ENCODE assay signal across 8 cellular contexts in genomic region chr1:92783550-92783949, GRCh38. TPM values are rescaled to one million over a fixed set of nuclear protein-coding genes. Genes with fewer than 3 reads are reported as not detected.
DNase-seq lines count a peak whose midpoint lies in the region; ATAC-seq and TF ChIP-seq lines count a peak whose summit lies in the region.
"Not testable (repeated sequence)": the region's sequence is repeated elsewhere in the genome, so short reads cannot be mapped to it uniquely, and the experiment has no call there.

No MANE protein-coding gene starts in this region.

- H3K27me3 Mint-ChIP-seq in H9 (ENCODE audit: low read depth) (peaks cover 25% of the 10 kb centered on the region), natural killer cell (ENCODE audit: low read depth in 2 of 2) (peaks cover 41 to 50% of the 10 kb centered on the region in 2 donors)
- H3K27me3 Mint-ChIP-seq in activated naive CD4-positive, alpha-beta T cell treated with anti-CD3 and anti-CD28 coated beads for 36 hours (ENCODE audit: low read depth), result peaks cover 35% of the 10 kb centered on the region

- CTCF ChIA-PET in AG04450 (lab: Charles Lee), result interaction anchor here (0.6 to 2.2 kb wide), 9 partner anchors 9 to 461 kb away, joined by 3 to 15 read pairs (median 4); partner anchors contain the start of gene RPL5
- CTCF ChIA-PET in activated naive CD4-positive, alpha-beta T cell treated with anti-CD3 and anti-CD28 coated beads for 36 hours (lab: Charles Lee), result interaction anchor here (0.7 to 0.9 kb wide), 2 partner anchors 34 to 39 kb away, joined by 3 read pairs; no protein-coding TSS in a partner anchor

- not testable (repeated sequence) for H3K18ac ChIP-seq in H9 (ENCODE audit: insufficient read length, low read depth, low read length)

- DNase-seq in AG04450 (ENCODE audit: low read depth, low spot score); H9; Peyer's patch; activated naive CD4-positive, alpha-beta T cell treated with anti-CD3 and anti-CD28 coated beads for 36 hours; natural killer cell; spleen: not testable (repeated sequence)
- DNase-seq in hepatocyte (ENCODE audit: low spot score), result peak; percentile 50

- H3K4me1 ChIP-seq in H9 (ENCODE audit: insufficient read depth, low read length); ectodermal cell (ENCODE audit: control insufficient read depth, insufficient read depth, low read length); hepatocyte (ENCODE audit: insufficient read depth): not testable (repeated sequence)
- peaks cover 0 to 15% (median 2%) of the 10 kb centered on the region in 4 donors for H3K4me1 ChIP-seq in Peyer's patch
- H3K4me1 ChIP-seq in spleen, result peaks cover 5 to 47% (median 35%) of the 10 kb centered on the region in 6 donors

- not testable (repeated sequence) for H3K9ac ChIP-seq in H9 (ENCODE audit: extremely low read depth, insufficient read length, low read length)

- TF ChIP-seq CTCF in AG04450 (IDR thresholded peaks at IDR 0.05; ENCODE audit: low read depth, low read length); hepatocyte (IDR thresholded peaks at IDR 0.05; ENCODE audit: poor library complexity); natural killer cell (IDR thresholded peaks at IDR 0.05): not testable (repeated sequence)
- peak; percentile 20; the same call in 1 of the 3 replicates for TF ChIP-seq CTCF in H9 (conservative IDR thresholded peaks at IDR 0.05)
- peak in 4 of 6 experiments; percentile 9 to 20 (median 12) for TF ChIP-seq CTCF in Peyer's patch (IDR thresholded peaks at IDR 0.05)
- TF ChIP-seq CTCF in spleen (IDR thresholded peaks at IDR 0.05 in 8 of 11, conservative IDR thresholded peaks at IDR 0.05 in 3 of 11), result peak in 1 of 11 experiments; percentile 11

- not testable (repeated sequence) for H3K27ac Mint-ChIP-seq in H9; activated naive CD4-positive, alpha-beta T cell treated with anti-CD3 and anti-CD28 coated beads for 36 hours
- H3K27ac Mint-ChIP-seq in natural killer cell, result peak overlapping the region in 1 of 2 donors; percentile 56

- not testable (repeated sequence) for H3K9me3 Mint-ChIP-seq in H9; activated naive CD4-positive, alpha-beta T cell treated with anti-CD3 and anti-CD28 coated beads for 36 hours; natural killer cell

- not testable (repeated sequence) for H3K23me2 ChIP-seq in H9 (ENCODE audit: insufficient read length, low read depth, low read length, poor library complexity, severe bottlenecking)

- not testable (repeated sequence) for H4K5ac ChIP-seq in H9 (ENCODE audit: insufficient read length, low read depth, low read length)

- H3K4me3 ChIP-seq in AG04450 (ENCODE audit: low read depth, low read length) (peak overlapping the region; percentile 82), Peyer's patch (peak overlapping the region in 3 of 4 donors; percentile 61 to 87 (median 87)), ectodermal cell (ENCODE audit: insufficient read depth, low read depth, low read length) (peak overlapping the region; percentile 77), hepatocyte (peak overlapping the region; percentile 72), spleen (peak overlapping the region in 7 of 8 donors; percentile 60 to 87 (median 66))

- not testable (repeated sequence) for H3K4ac ChIP-seq in H9 (ENCODE audit: low read depth, low read length)

- not testable (repeated sequence) for H2BK15ac ChIP-seq in H9 (ENCODE audit: low read depth, low read length)

- H3K36me3 ChIP-seq in Peyer's patch; ectodermal cell (ENCODE audit: control insufficient read depth, insufficient read depth, low read length); hepatocyte (replicated peaks; ENCODE audit: insufficient read depth, low read depth); spleen: not testable (repeated sequence)

- not testable (repeated sequence) for H2AFZ ChIP-seq in H9 (ENCODE audit: low read length)
- peak overlapping the region; percentile 45 for H2AFZ ChIP-seq in hepatocyte

- H3K23ac ChIP-seq in H9 (ENCODE audit: insufficient read length, low read depth, low read length), result not testable (repeated sequence)

- H4K8ac ChIP-seq in H9 (replicated peaks; ENCODE audit: insufficient read length, low read depth, low read length), result not testable (repeated sequence)

- not testable (repeated sequence) for H3K36me3 Mint-ChIP-seq in H9 (ENCODE audit: insufficient read depth in 1 of 3, low read depth in 3 of 3); activated naive CD4-positive, alpha-beta T cell treated with anti-CD3 and anti-CD28 coated beads for 36 hours (ENCODE audit: low read depth); natural killer cell

- POLR2A ChIA-PET in AG04450 (lab: Yijun Ruan, JAX), result interaction anchor here (0.6 to 2.8 kb wide), 3 partner anchors 48 to 296 kb away, joined by 3 to 31 read pairs (median 3); partner anchors contain the start of genes MTF2 and RPL5

- H2BK120ac ChIP-seq in H9 (ENCODE audit: low read depth, low read length, poor library complexity, severe bottlenecking), result not testable (repeated sequence)

- not testable (repeated sequence) for H3K79me1 ChIP-seq in H9 (ENCODE audit: insufficient read depth, low read depth, low read length, poor library complexity, severe bottlenecking)

- H3K4me1 Mint-ChIP-seq in H9, result peaks cover 16 to 19% of the 10 kb centered on the region in 2 experiments
- H3K4me1 Mint-ChIP-seq in activated naive CD4-positive, alpha-beta T cell treated with anti-CD3 and anti-CD28 coated beads for 36 hours (ENCODE audit: low read depth), result peaks cover 13% of the 10 kb centered on the region
- peaks cover 9 to 24% of the 10 kb centered on the region in 2 donors for H3K4me1 Mint-ChIP-seq in natural killer cell

- not testable (repeated sequence) for TF ChIP-seq POLR2A in Peyer's patch (IDR thresholded peaks at IDR 0.05); spleen (IDR thresholded peaks at IDR 0.05)

- not testable (repeated sequence) for H3K9me2 ChIP-seq in hepatocyte (replicated peaks; ENCODE audit: insufficient read depth)

- H3K79me2 ChIP-seq in H9 (ENCODE audit: insufficient read depth, low read length), result not testable (repeated sequence)
- H3K79me2 ChIP-seq in hepatocyte, result peaks cover 57% of the 10 kb centered on the region

- H4K91ac ChIP-seq in H9 (ENCODE audit: insufficient read length, low read depth, low read length), result not testable (repeated sequence)

- H3K14ac ChIP-seq in H9 (ENCODE audit: insufficient read depth, low read length), result not testable (repeated sequence)

- H3T11ph ChIP-seq in H9 (ENCODE audit: low read length), result not testable (repeated sequence)

- ATAC-seq in natural killer cell, result not testable (repeated sequence)

- no CpG with 5 or more reads among the region's 14 CpGs for WGBS in H9 (ENCODE audit: extremely low coverage, insufficient read length, low lambda C conversion rate)
- 79 to 82% methylated on average over 14 of the region's 14 CpGs for WGBS in ectodermal cell, 2 experiments
- 61% methylated on average over 12 of the region's 14 CpGs for WGBS in hepatocyte (ENCODE audit: low lambda C conversion rate, missing lambda C conversion rate)
- WGBS in spleen, 5 donors, result 70 to 82% (median 77%) methylated on average over 14 of the region's 14 CpGs

- not testable (repeated sequence) for H2BK12ac ChIP-seq in H9 (ENCODE audit: insufficient read length, low read depth, low read length)

- H4K20me1 ChIP-seq in H9 (ENCODE audit: control insufficient read depth, insufficient read depth, insufficient read length), result not testable (repeated sequence)
- peaks cover 28% of the 10 kb centered on the region for H4K20me1 ChIP-seq in hepatocyte (ENCODE audit: insufficient read depth, poor library complexity, severe bottlenecking)

- H3K4me2 ChIP-seq in H9 (ENCODE audit: insufficient read depth, insufficient read length, low read length), result peak overlapping the region; percentile 93
- H3K4me2 ChIP-seq in hepatocyte, result peak overlapping the region; percentile 96

- not testable (repeated sequence) for H2BK20ac ChIP-seq in H9 (ENCODE audit: low read depth, low read length, poor library complexity, severe bottlenecking)

- H3K4me3 Mint-ChIP-seq in H9, result peak overlapping the region; percentile 90
- peak overlapping the region; percentile 70 for H3K4me3 Mint-ChIP-seq in activated naive CD4-positive, alpha-beta T cell treated with anti-CD3 and anti-CD28 coated beads for 36 hours
- H3K4me3 Mint-ChIP-seq in natural killer cell, result peak overlapping the region; percentile 87

- intact Hi-C loops in activated naive CD4-positive, alpha-beta T cell treated with anti-CD3 and anti-CD28 coated beads for 36 hours (cut with micrococcal nuclease), result loop anchor here (5.0 kb wide), 1 partner anchor 34 kb away; no protein-coding TSS in a partner anchor
- intact Hi-C loops in natural killer cell (cut with micrococcal nuclease); spleen (cut with DNase I; ENCODE audit: low total_unique reads): not testable (repeated sequence)

- not testable (repeated sequence) for H3K56ac ChIP-seq in H9 (ENCODE audit: insufficient read length, low read depth, low read length)

- H3K27me3 ChIP-seq in AG04450 (ENCODE audit: control insufficient read depth, insufficient read depth, low read length); H9 (ENCODE audit: insufficient read depth, low read length); Peyer's patch; ectodermal cell (ENCODE audit: control insufficient read depth, insufficient read depth, low read length, poor library complexity, severe bottlenecking); hepatocyte: not testable (repeated sequence)
- peaks cover 0 to 19% (median 0%) of the 10 kb centered on the region in 7 donors for H3K27me3 ChIP-seq in spleen (replicated peaks in 1 of 7)

- H3K9me3 ChIP-seq in AG04450 (ENCODE audit: control insufficient read depth, insufficient read depth, low read length); H9 (ENCODE audit: control insufficient read depth, low read depth, low read length); Peyer's patch; ectodermal cell (ENCODE audit: control insufficient read depth, low read length); hepatocyte (ENCODE audit: low read depth); spleen: not testable (repeated sequence)

- H2AK5ac ChIP-seq in H9 (ENCODE audit: insufficient read length, low read length), result not testable (repeated sequence)

- not testable (repeated sequence) for H3K27ac ChIP-seq in AG04450 (ENCODE audit: low read depth, low read length); H9 (ENCODE audit: insufficient read length, low read depth, low read length); ectodermal cell (ENCODE audit: insufficient read depth, low read depth, low read length, poor library complexity, severe bottlenecking)
- H3K27ac ChIP-seq in Peyer's patch, result peak overlapping the region in 2 of 4 donors; percentile 93 to 95
- peak overlapping the region; percentile 98 for H3K27ac ChIP-seq in hepatocyte
- peak overlapping the region in 6 of 8 donors; percentile 92 to 97 (median 95) for H3K27ac ChIP-seq in spleen

- H2BK5ac ChIP-seq in H9 (ENCODE audit: insufficient read length, low read length), result not testable (repeated sequence)

RNA-seq across cellular contexts. Expression of gene EVI5, which starts 1.4 kb away (rescaled TPM):
- polyA plus RNA-seq in AG04450 (2011; rRNA removed) (19.9 and 28.5 TPM in 2 replicates), hepatocyte (24.9 and 28.9 TPM in 2 replicates), spleen (1 to 10 TPM; 1.7 to 3.6 (median 2.0) TPM)
- 25.2 and 36.1 TPM in 2 replicates for polyA minus RNA-seq in AG04450 (2011; rRNA and poly(A)+ RNA removed)
- total RNA-seq in H9 (2021) (9.7 and 10.5 TPM in 2 replicates), Peyer's patch (100 to 1,000 TPM in 1 of 4 donors, 10 to 100 TPM in 3; 16.3 to 135 (median 33.7) TPM), hepatocyte (25.2 and 29.0 TPM in 2 replicates), natural killer cell (1 to 10 TPM; 3.9 to 6.0 (median 5.5) TPM), spleen (10 to 100 TPM; 18.2 to 38.3 (median 27.2) TPM)
- total RNA-seq in activated naive CD4-positive, alpha-beta T cell treated with anti-CD3 and anti-CD28 coated beads for 36 hours, result 10 to 100 TPM; 13.8 to 14.0 TPM
- polyA plus RNA-seq in ectodermal cell (2013, experiment 1 of 4), result 10.9 TPM
- 11.5 TPM for polyA plus RNA-seq in ectodermal cell (2013, experiment 2 of 4)
- 9.0 TPM for polyA plus RNA-seq in ectodermal cell (2013, experiment 3 of 4)
- polyA plus RNA-seq in ectodermal cell (2013, experiment 4 of 4), result 11.4 TPM

RNA-seq across cellular contexts. Expression of gene RPL5, which starts 48.3 kb away (rescaled TPM):
- polyA plus RNA-seq in AG04450 (2011; rRNA removed) (2,179 and 2,752 TPM in 2 replicates), hepatocyte (668 and 726 TPM in 2 replicates), spleen (1,000 to 10,000 TPM; 2,758 to 3,739 (median 3,435) TPM)
- polyA minus RNA-seq in AG04450 (2011; rRNA and poly(A)+ RNA removed), result 863 and 868 TPM in 2 replicates
- total RNA-seq in H9 (2021) (1,586 and 1,608 TPM in 2 replicates), Peyer's patch (1,000 to 10,000 TPM in 1 of 4 donors, 100 to 1,000 TPM in 3; 530 to 1,560 (median 801) TPM), hepatocyte (1,737 and 2,070 TPM in 2 replicates), natural killer cell (100 to 1,000 TPM; 573 to 679 (median 647) TPM), spleen (1,000 to 10,000 TPM in 3 of 7 donors, 100 to 1,000 TPM in 4; 725 to 1,398 (median 908) TPM)
- total RNA-seq in activated naive CD4-positive, alpha-beta T cell treated with anti-CD3 and anti-CD28 coated beads for 36 hours, result 1,000 to 10,000 TPM; 1,793 to 1,819 TPM
- 2,624 TPM for polyA plus RNA-seq in ectodermal cell (2013, experiment 1 of 4)
- 2,789 TPM for polyA plus RNA-seq in ectodermal cell (2013, experiment 2 of 4)
- polyA plus RNA-seq in ectodermal cell (2013, experiment 3 of 4), result 3,044 TPM
- polyA plus RNA-seq in ectodermal cell (2013, experiment 4 of 4), result 3,506 TPM
